In genomic region chr7:35721288-35721687, GRCh38 we compare ENCODE assay signal across 1 cellular context.
TF ChIP-seq lines count a peak whose summit lies in the region.

No MANE protein-coding gene starts in this region.

TF ChIP-seq in HepG2, 621 proteins besides CTCF, POLR2A, EP300 and RAD21 (continued from another document):
- TF ChIP-seq ATF6 (CRISPR knock-in tag; conservative IDR thresholded peaks at IDR 0.05) (no peak), MLLT10 (CRISPR knock-in tag; IDR thresholded peaks at IDR 0.05) (no peak), NFYB (CRISPR knock-in tag; IDR thresholded peaks at IDR 0.05) (no peak), HMG20B (CRISPR knock-in tag; conservative IDR thresholded peaks at IDR 0.05) (no peak), MAZ (IDR thresholded peaks at IDR 0.05; ENCODE audit: borderline replicate concordance, low read depth, low read length) (no peak), MAZ (CRISPR knock-in tag; IDR thresholded peaks at IDR 0.05; ENCODE audit: low read depth) (no peak), SALL1 (CRISPR knock-in tag; IDR thresholded peaks at IDR 0.05) (no peak), HDAC1 (CRISPR knock-in tag; IDR thresholded peaks at IDR 0.05) (no peak)
- TF ChIP-seq, protein P1, sequence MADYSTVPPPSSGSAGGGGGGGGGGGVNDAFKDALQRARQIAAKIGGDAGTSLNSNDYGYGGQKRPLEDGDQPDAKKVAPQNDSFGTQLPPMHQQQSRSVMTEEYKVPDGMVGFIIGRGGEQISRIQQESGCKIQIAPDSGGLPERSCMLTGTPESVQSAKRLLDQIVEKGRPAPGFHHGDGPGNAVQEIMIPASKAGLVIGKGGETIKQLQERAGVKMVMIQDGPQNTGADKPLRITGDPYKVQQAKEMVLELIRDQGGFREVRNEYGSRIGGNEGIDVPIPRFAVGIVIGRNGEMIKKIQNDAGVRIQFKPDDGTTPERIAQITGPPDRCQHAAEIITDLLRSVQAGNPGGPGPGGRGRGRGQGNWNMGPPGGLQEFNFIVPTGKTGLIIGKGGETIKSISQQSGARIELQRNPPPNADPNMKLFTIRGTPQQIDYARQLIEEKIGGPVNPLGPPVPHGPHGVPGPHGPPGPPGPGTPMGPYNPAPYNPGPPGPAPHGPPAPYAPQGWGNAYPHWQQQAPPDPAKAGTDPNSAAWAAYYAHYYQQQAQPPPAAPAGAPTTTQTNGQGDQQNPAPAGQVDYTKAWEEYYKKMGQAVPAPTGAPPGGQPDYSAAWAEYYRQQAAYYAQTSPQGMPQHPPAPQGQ (CRISPR knock-in tag; IDR thresholded peaks at IDR 0.05; ENCODE audit: borderline replicate concordance): no peak
- TF ChIP-seq, protein P2, sequence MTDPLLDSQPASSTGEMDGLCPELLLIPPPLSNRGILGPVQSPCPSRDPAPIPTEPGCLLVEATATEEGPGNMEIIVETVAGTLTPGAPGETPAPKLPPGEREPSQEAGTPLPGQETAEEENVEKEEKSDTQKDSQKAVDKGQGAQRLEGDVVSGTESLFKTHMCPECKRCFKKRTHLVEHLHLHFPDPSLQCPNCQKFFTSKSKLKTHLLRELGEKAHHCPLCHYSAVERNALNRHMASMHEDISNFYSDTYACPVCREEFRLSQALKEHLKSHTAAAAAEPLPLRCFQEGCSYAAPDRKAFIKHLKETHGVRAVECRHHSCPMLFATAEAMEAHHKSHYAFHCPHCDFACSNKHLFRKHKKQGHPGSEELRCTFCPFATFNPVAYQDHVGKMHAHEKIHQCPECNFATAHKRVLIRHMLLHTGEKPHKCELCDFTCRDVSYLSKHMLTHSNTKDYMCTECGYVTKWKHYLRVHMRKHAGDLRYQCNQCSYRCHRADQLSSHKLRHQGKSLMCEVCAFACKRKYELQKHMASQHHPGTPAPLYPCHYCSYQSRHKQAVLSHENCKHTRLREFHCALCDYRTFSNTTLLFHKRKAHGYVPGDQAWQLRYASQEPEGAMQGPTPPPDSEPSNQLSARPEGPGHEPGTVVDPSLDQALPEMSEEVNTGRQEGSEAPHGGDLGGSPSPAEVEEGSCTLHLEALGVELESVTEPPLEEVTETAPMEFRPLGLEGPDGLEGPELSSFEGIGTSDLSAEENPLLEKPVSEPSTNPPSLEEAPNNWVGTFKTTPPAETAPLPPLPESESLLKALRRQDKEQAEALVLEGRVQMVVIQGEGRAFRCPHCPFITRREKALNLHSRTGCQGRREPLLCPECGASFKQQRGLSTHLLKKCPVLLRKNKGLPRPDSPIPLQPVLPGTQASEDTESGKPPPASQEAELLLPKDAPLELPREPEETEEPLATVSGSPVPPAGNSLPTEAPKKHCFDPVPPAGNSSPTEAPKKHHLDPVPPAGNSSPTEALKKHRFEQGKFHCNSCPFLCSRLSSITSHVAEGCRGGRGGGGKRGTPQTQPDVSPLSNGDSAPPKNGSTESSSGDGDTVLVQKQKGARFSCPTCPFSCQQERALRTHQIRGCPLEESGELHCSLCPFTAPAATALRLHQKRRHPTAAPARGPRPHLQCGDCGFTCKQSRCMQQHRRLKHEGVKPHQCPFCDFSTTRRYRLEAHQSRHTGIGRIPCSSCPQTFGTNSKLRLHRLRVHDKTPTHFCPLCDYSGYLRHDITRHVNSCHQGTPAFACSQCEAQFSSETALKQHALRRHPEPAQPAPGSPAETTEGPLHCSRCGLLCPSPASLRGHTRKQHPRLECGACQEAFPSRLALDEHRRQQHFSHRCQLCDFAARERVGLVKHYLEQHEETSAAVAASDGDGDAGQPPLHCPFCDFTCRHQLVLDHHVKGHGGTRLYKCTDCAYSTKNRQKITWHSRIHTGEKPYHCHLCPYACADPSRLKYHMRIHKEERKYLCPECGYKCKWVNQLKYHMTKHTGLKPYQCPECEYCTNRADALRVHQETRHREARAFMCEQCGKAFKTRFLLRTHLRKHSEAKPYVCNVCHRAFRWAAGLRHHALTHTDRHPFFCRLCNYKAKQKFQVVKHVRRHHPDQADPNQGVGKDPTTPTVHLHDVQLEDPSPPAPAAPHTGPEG (CRISPR knock-in tag; IDR thresholded peaks at IDR 0.05): no peak
TF ChIP-seq in HepG2: peak in this region for 0.
